Comparison of ENCODE assay signal across 20 cellular contexts in genomic region chr10:107336061-107336460, GRCh38.
DNase-seq lines count a peak whose midpoint lies in the region; TF ChIP-seq lines count a peak whose summit lies in the region.
"Had no signal": no experiment of that assay in that cellular context is flagged by ENCODE, and none has a peak within 500 bp of the region (broad histone marks: within the 10 kb centered on the region; RNA-seq: fewer than 3 reads in every experiment).

No MANE protein-coding gene starts in this region.

- no peaks in the 10 kb centered on the region for H3K27me3 ChIP-seq in endodermal cell (ENCODE audit: control insufficient read depth, insufficient read depth, low read length, poor library complexity, severe bottlenecking)
- peaks cover 0 to 3% (median 0%) of the 10 kb centered on the region in 45 donors for H3K27me3 ChIP-seq in dorsolateral prefrontal cortex
- no peaks in the 10 kb centered on the region for H3K27me3 ChIP-seq in MG63
- H3K27me3 ChIP-seq: BLaER1 had no signal

- H3K27ac ChIP-seq in endodermal cell (ENCODE audit: low read depth, low read length) (no peak overlapping the region), dorsolateral prefrontal cortex (no peak overlapping the region)
- H3K27ac ChIP-seq: 22Rv1, BLaER1, C4-2B, GM23248 had no signal

- H3K4me3 ChIP-seq in endodermal cell (ENCODE audit: low read length), result no peak overlapping the region
- no peak overlapping the region for H3K4me3 ChIP-seq in dorsolateral prefrontal cortex
- H3K4me3 ChIP-seq in MG63, result no peak overlapping the region
- H3K4me3 ChIP-seq: BLaER1, GM12878, GM23248 had no signal

- no peak overlapping the region for H3K27ac Mint-ChIP-seq in endodermal cell
- H3K27ac Mint-ChIP-seq in nephron progenitor cell, result peak overlapping the region; percentile 75
- H3K27ac Mint-ChIP-seq: B cell; CD4-positive, CD25-positive, alpha-beta regulatory T cell; CD8-positive, alpha-beta T cell had no signal

- 91 to 96% methylated on average over 5 of the region's 5 CpGs for WGBS in endodermal cell (ENCODE audit: insufficient coverage in 1 of 2, insufficient read length in 1 of 2), 2 experiments

- H3K9ac ChIP-seq in endodermal cell (ENCODE audit: extremely low read depth, low read length, poor library complexity, severe bottlenecking), result no peak overlapping the region
- H3K9ac ChIP-seq: BLaER1, GM23248 had no signal

- H3K4me3 Mint-ChIP-seq in endodermal cell (no peak overlapping the region), nephron progenitor cell (no peak overlapping the region)
- H3K4me3 Mint-ChIP-seq: B cell; CD4-positive, CD25-positive, alpha-beta regulatory T cell; CD8-positive, alpha-beta T cell; H9 had no signal

- H3K9me3 ChIP-seq in endodermal cell (ENCODE audit: control insufficient read depth, low read length), result no peaks in the 10 kb centered on the region
- no peaks in the 10 kb centered on the region for H3K9me3 ChIP-seq in MG63
- H3K9me3 ChIP-seq: BLaER1 had no signal

- H3K9me3 Mint-ChIP-seq in endodermal cell (no peaks in the 10 kb centered on the region), nephron progenitor cell (no peaks in the 10 kb centered on the region)
- H3K9me3 Mint-ChIP-seq: H9 had no signal

- TF ChIP-seq CTCF in endodermal cell (conservative IDR thresholded peaks at IDR 0.05) (peak; percentile 46), nephron progenitor cell (IDR thresholded peaks at IDR 0.05) (no peak), dorsolateral prefrontal cortex (IDR thresholded peaks at IDR 0.05 in 54 of 56, conservative IDR thresholded peaks at IDR 0.05 in 2 of 56; ENCODE audit: low read depth in 1 of 56, partially characterized antibody in 56 of 56) (no peak)

- H3K36me3 Mint-ChIP-seq in endodermal cell (ENCODE audit: low read depth) (no peaks in the 10 kb centered on the region), nephron progenitor cell (ENCODE audit: low read depth) (no peaks in the 10 kb centered on the region)
- H3K36me3 Mint-ChIP-seq: CD4-positive, CD25-positive, alpha-beta regulatory T cell; CD8-positive, alpha-beta T cell had no signal

- intact Hi-C loops in dorsolateral prefrontal cortex (cut with DNase I), result no loop called here

- no peaks in the 10 kb centered on the region for H3K27me3 Mint-ChIP-seq in endodermal cell (ENCODE audit: insufficient read depth)
- peaks cover 2% of the 10 kb centered on the region for H3K27me3 Mint-ChIP-seq in nephron progenitor cell (ENCODE audit: low read depth, poor library complexity)
- H3K27me3 Mint-ChIP-seq: B cell; CD4-positive, CD25-positive, alpha-beta regulatory T cell had no signal

- H3K4me1 Mint-ChIP-seq in endodermal cell (no peaks in the 10 kb centered on the region), nephron progenitor cell (no peaks in the 10 kb centered on the region)
- H3K4me1 Mint-ChIP-seq: B cell; CD4-positive, CD25-positive, alpha-beta regulatory T cell; H9 had no signal

- H3K36me3 ChIP-seq in endodermal cell (ENCODE audit: control insufficient read depth, insufficient read depth, low read length) (no peaks in the 10 kb centered on the region), MG63 (no peaks in the 10 kb centered on the region)
- H3K36me3 ChIP-seq: BLaER1 had no signal

- DNase-seq in DMS53 (lab: John Stamatoyannopoulos, UW), result peak; percentile 8
- DNase-seq in DMS53 treated with DMSO at 0.1 percent for 48 hours (lab: John Stamatoyannopoulos, UW; ENCODE audit: unreplicated experiment), result no peak
- peak; percentile 50 for DNase-seq in endodermal cell
- DNase-seq in nephron progenitor cell, result no peak
- no peak for DNase-seq in medulla oblongata (ENCODE audit: extremely low spot score)
- DNase-seq in dorsolateral prefrontal cortex, result no peak
- DNase-seq in MG63, result no peak
- DNase-seq in COLO829 (ENCODE audit: low spot score), result no peak
- DNase-seq: CD4-positive, CD25-positive, alpha-beta regulatory T cell; CD8-positive, alpha-beta T cell; DMS79; EL; GDM1; GM23248; H9 had no signal

- H3K4me1 ChIP-seq in endodermal cell (ENCODE audit: control insufficient read depth, insufficient read depth, low read length), result no peaks in the 10 kb centered on the region
- H3K4me1 ChIP-seq: BLaER1 had no signal

Comparison
In these comparisons a context has a peak if more than half of its experiments do, and no peak if none do; other contexts are left out.
1. DNase-seq: peak in DMS53 (single experiment) and endodermal cell (single experiment); none in DMS53 treated with DMSO at 0.1 percent for 48 hours (single experiment), nephron progenitor cell (single experiment), medulla oblongata (single experiment), dorsolateral prefrontal cortex (0 of 10), MG63 (single experiment) and COLO829 (single experiment).